1 cellular context compared by ENCODE assay signal in the genomic region with DNA sequence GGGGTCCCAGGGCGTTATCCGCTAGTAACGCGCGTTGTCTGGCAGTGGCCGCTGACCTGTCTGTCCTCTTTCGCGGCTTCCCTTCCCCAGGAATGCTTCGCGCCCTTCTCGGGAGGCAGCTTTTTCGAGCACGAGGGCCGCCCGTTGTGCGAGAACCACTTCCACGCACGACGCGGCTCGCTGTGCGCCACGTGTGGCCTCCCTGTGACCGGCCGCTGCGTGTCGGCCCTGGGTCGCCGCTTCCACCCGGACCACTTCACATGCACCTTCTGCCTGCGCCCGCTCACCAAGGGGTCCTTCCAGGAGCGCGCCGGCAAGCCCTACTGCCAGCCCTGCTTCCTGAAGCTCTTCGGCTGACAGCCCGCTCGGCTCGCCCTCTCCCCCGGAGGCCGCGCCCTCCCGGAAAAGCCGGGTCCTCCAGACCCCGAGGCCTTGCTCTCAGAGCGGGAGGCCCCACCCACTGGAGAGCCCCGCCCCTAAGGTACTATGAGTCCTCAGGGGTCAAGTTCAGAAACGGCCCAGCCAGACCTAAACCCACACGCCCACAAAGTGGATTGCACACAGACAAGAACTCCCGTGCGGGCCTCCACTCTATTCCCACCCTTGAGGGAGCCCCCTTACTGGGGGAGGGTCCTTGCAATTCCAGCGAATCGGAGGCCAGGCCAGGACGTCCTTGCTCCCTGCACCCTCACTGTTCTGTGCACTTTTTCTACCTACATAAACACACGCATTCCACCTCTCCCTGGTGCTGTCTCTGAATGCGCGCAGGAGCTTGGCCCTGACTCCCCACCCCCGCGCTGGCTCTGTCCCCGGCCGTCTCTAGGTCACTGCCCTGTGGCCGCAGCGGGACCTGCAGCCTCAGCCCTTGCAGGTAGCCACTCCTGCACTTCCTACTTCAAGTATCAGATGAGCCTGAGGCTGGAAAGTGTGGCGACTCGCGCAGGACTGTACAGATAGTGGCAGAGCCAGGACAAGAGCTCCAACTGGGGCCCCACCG.
A peak's percentile ranks its signal among the peaks of the same experiment; 100 is the strongest.
TF ChIP-seq lines count a peak whose summit lies in the region.

No MANE protein-coding gene starts in this region.

TF ChIP-seq in K562, 482 proteins besides CTCF, POLR2A, EP300 and RAD21 (continued from another document and continues in another):
- TF ChIP-seq, protein P1, sequence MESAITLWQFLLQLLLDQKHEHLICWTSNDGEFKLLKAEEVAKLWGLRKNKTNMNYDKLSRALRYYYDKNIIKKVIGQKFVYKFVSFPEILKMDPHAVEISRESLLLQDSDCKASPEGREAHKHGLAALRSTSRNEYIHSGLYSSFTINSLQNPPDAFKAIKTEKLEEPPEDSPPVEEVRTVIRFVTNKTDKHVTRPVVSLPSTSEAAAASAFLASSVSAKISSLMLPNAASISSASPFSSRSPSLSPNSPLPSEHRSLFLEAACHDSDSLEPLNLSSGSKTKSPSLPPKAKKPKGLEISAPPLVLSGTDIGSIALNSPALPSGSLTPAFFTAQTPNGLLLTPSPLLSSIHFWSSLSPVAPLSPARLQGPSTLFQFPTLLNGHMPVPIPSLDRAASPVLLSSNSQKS (CRISPR knock-in tag; IDR thresholded peaks at IDR 0.05) = no peak
- no peak for TF ChIP-seq ZNF384 (IDR thresholded peaks at IDR 0.05; ENCODE audit: low read depth, low read length)
- TF ChIP-seq, protein P2, sequence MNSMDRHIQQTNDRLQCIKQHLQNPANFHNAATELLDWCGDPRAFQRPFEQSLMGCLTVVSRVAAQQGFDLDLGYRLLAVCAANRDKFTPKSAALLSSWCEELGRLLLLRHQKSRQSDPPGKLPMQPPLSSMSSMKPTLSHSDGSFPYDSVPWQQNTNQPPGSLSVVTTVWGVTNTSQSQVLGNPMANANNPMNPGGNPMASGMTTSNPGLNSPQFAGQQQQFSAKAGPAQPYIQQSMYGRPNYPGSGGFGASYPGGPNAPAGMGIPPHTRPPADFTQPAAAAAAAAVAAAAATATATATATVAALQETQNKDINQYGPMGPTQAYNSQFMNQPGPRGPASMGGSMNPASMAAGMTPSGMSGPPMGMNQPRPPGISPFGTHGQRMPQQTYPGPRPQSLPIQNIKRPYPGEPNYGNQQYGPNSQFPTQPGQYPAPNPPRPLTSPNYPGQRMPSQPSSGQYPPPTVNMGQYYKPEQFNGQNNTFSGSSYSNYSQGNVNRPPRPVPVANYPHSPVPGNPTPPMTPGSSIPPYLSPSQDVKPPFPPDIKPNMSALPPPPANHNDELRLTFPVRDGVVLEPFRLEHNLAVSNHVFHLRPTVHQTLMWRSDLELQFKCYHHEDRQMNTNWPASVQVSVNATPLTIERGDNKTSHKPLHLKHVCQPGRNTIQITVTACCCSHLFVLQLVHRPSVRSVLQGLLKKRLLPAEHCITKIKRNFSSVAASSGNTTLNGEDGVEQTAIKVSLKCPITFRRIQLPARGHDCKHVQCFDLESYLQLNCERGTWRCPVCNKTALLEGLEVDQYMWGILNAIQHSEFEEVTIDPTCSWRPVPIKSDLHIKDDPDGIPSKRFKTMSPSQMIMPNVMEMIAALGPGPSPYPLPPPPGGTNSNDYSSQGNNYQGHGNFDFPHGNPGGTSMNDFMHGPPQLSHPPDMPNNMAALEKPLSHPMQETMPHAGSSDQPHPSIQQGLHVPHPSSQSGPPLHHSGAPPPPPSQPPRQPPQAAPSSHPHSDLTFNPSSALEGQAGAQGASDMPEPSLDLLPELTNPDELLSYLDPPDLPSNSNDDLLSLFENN (IDR thresholded peaks at IDR 0.05; ENCODE audit: low read depth in 2 of 2, low read length in 2 of 2) = no peak
- TF ChIP-seq BRCA1 (IDR thresholded peaks at IDR 0.05) = no peak
- no peak for TF ChIP-seq BRCA1 (CRISPR knock-in tag; IDR thresholded peaks at IDR 0.05)
- no peak for TF ChIP-seq MCM3 (IDR thresholded peaks at IDR 0.05)
- no peak; the same call in 1 of the 2 replicates for TF ChIP-seq KLF13 (tag; IDR thresholded peaks at IDR 0.05; ENCODE audit: borderline replicate concordance, low read depth)
- TF ChIP-seq MIER1 (IDR thresholded peaks at IDR 0.05; ENCODE audit: low read depth) = no peak
- TF ChIP-seq NFIC (IDR thresholded peaks at IDR 0.05) = no peak; the same call in 1 of the 2 replicates
- TF ChIP-seq ELF1 (tag; IDR thresholded peaks at IDR 0.05) = peak; percentile 55
- TF ChIP-seq ZNF316 (IDR thresholded peaks at IDR 0.05) = no peak
- TF ChIP-seq CXXC5 (CRISPR knock-in tag; IDR thresholded peaks at IDR 0.05) = peak; percentile 35
- no peak for TF ChIP-seq ZNF41 (CRISPR knock-in tag; conservative IDR thresholded peaks at IDR 0.05)
- peak in 1 of 2 experiments; percentile 49; a peak in 1 of 4 replicates for TF ChIP-seq SIN3A (IDR thresholded peaks at IDR 0.05; ENCODE audit: borderline replicate concordance in 2 of 2, control insufficient read depth in 1 of 2, low read depth in 2 of 2, low read length in 2 of 2)
- no peak for TF ChIP-seq HDAC6 (IDR thresholded peaks at IDR 0.05; ENCODE audit: low read depth, low read length)
- TF ChIP-seq GATA2 (CRISPR knock-in tag; IDR thresholded peaks at IDR 0.05) = no peak
- TF ChIP-seq ZNF12 (CRISPR knock-in tag; IDR thresholded peaks at IDR 0.05) = peak; percentile 26; the same call in 1 of the 2 replicates
- no peak for TF ChIP-seq SREBF1 (IDR thresholded peaks at IDR 0.05; ENCODE audit: borderline replicate concordance, low read depth, low read length)
- TF ChIP-seq ZNF197 (CRISPR knock-in tag; IDR thresholded peaks at IDR 0.05; ENCODE audit: low read depth) = no peak
- TF ChIP-seq ETV1 (tag; conservative IDR thresholded peaks at IDR 0.05; ENCODE audit: low read depth) = no peak
- no peak; the same call in 1 of the 2 replicates for TF ChIP-seq RB1 (IDR thresholded peaks at IDR 0.05; ENCODE audit: low read depth)
- TF ChIP-seq BRF1 (IDR thresholded peaks at IDR 0.05; ENCODE audit: borderline replicate concordance, extremely low read depth, insufficient read length) = no peak
- TF ChIP-seq ATF7 (IDR thresholded peaks at IDR 0.05) = peak; percentile 16; the same call in 1 of the 2 replicates
- TF ChIP-seq, protein P3, sequence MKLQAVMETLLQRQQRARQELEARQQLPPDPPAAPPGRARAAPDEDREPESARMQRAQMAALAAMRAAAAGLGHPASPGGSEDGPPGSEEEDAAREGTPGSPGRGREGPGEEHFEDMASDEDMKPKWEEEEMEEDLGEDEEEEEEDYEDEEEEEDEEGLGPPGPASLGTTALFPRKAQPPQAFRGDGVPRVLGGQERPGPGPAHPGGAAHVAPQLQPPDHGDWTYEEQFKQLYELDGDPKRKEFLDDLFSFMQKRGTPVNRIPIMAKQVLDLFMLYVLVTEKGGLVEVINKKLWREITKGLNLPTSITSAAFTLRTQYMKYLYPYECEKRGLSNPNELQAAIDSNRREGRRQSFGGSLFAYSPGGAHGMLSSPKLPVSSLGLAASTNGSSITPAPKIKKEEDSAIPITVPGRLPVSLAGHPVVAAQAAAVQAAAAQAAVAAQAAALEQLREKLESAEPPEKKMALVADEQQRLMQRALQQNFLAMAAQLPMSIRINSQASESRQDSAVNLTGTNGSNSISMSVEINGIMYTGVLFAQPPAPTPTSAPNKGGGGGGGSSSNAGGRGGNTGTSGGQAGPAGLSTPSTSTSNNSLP (IDR thresholded peaks at IDR 0.05; ENCODE audit: borderline replicate concordance, low read depth, low read length) = no peak
- TF ChIP-seq ADNP (tag; IDR thresholded peaks at IDR 0.05) = no peak
- TF ChIP-seq BDP1 (IDR thresholded peaks at IDR 0.05; ENCODE audit: insufficient read depth, insufficient read length) = no peak
- no peak for TF ChIP-seq SIX5 (IDR thresholded peaks at IDR 0.05; ENCODE audit: borderline replicate concordance in 1 of 2, insufficient read depth in 1 of 2, low read depth in 1 of 2, low read length in 2 of 2)
- TF ChIP-seq, protein P4, sequence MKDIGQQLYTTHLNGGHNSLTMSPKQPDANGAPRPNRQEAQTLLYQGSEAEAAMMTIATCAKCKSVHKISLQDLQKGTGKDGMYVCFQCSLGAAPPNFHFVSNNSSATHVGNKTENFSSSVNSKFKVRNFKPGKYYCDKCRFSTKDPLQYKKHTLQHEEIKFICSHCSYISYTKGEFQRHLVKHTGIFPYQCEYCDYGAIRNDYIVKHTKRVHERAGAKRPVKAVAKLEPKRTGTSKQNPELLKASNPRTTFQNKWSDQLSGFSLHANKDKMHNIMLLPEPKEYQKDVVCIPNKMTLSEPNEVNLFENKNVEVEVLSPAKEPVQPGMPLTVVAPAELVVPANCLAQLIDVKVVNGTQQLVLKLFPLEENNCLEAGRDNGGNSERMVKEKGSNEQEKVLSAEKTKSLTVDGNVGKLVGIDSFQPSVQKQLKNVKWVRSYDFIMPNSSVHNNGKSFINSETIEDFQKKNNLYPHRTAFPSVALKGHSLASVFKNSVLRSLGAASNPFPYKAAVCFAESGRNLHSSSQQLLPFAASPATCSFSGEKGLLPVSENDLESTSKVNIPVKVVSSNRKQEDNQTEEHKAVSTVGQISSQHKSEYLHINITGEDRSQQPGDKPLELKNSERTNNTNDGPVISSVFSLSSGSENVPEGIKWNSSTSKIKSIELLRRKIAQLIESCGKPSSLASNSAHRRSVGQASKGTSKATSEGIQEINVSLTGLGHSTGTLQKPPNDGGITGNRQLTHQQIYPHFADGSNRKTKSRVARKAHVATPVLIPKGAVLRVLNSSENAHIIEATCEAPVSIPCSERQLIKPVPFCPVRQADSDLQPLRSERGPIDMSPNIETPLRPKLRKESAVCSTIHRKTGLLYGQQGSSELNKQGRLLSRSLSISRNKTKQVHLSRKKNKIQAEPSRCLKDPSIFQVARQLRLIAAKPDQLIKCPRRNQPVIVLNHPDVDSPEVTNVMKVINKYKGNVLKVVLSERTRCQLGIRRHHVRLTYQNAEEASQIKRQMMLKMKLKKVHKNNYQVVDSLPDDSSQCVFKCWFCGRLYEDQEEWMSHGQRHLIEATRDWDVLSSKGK (CRISPR knock-in tag; IDR thresholded peaks at IDR 0.05) = no peak
- no peak for TF ChIP-seq RBM22 (IDR thresholded peaks at IDR 0.05; ENCODE audit: low read depth, low read length, poor library complexity, severe bottlenecking)
- TF ChIP-seq XRCC5 (IDR thresholded peaks at IDR 0.05; ENCODE audit: low read depth, low read length) = no peak
- 0 out of 2 replicates have a peak, but pooled peaks have one; percentile 49 for TF ChIP-seq NBN (IDR thresholded peaks at IDR 0.05; ENCODE audit: low read depth)
- TF ChIP-seq, protein P5, sequence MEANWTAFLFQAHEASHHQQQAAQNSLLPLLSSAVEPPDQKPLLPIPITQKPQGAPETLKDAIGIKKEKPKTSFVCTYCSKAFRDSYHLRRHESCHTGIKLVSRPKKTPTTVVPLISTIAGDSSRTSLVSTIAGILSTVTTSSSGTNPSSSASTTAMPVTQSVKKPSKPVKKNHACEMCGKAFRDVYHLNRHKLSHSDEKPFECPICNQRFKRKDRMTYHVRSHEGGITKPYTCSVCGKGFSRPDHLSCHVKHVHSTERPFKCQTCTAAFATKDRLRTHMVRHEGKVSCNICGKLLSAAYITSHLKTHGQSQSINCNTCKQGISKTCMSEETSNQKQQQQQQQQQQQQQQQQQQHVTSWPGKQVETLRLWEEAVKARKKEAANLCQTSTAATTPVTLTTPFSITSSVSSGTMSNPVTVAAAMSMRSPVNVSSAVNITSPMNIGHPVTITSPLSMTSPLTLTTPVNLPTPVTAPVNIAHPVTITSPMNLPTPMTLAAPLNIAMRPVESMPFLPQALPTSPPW (CRISPR knock-in tag; IDR thresholded peaks at IDR 0.05) = peak; percentile 64
- no peak for TF ChIP-seq SRSF9 (IDR thresholded peaks at IDR 0.05; ENCODE audit: borderline replicate concordance, low read depth, low read length)
- TF ChIP-seq ARNT (IDR thresholded peaks at IDR 0.05) = no peak
- 0 out of 2 replicates have a peak, but pooled peaks have one; percentile 12 for TF ChIP-seq ZBED1 (IDR thresholded peaks at IDR 0.05)
- TF ChIP-seq, protein P6, sequence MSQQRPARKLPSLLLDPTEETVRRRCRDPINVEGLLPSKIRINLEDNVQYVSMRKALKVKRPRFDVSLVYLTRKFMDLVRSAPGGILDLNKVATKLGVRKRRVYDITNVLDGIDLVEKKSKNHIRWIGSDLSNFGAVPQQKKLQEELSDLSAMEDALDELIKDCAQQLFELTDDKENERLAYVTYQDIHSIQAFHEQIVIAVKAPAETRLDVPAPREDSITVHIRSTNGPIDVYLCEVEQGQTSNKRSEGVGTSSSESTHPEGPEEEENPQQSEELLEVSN (IDR thresholded peaks at IDR 0.05; ENCODE audit: borderline replicate concordance in 1 of 2, extremely low read depth in 1 of 2, insufficient read depth in 1 of 2, insufficient read length in 1 of 2, low read depth in 1 of 2, low read length in 1 of 2, poor library complexity in 1 of 2, severe bottlenecking in 1 of 2) = peak; percentile 80 to 85
- TF ChIP-seq ZFPM2 (CRISPR knock-in tag; IDR thresholded peaks at IDR 0.05) = no peak
- TF ChIP-seq CHD2 (IDR thresholded peaks at IDR 0.05; ENCODE audit: low read depth, low read length) = peak; percentile 37; the same call in 1 of the 2 replicates
- TF ChIP-seq, protein P7, sequence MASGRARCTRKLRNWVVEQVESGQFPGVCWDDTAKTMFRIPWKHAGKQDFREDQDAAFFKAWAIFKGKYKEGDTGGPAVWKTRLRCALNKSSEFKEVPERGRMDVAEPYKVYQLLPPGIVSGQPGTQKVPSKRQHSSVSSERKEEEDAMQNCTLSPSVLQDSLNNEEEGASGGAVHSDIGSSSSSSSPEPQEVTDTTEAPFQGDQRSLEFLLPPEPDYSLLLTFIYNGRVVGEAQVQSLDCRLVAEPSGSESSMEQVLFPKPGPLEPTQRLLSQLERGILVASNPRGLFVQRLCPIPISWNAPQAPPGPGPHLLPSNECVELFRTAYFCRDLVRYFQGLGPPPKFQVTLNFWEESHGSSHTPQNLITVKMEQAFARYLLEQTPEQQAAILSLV (tag; IDR thresholded peaks at IDR 0.05) = no peak
- no peak for TF ChIP-seq ZNF282 (CRISPR knock-in tag; IDR thresholded peaks at IDR 0.05)
- no peak for TF ChIP-seq FOXA3 (CRISPR knock-in tag; conservative IDR thresholded peaks at IDR 0.05 in 1 of 2, IDR thresholded peaks at IDR 0.05 in 1 of 2)
- peak; percentile 63 for TF ChIP-seq ZFX (CRISPR knock-in tag; IDR thresholded peaks at IDR 0.05)
- TF ChIP-seq RUNX1 (IDR thresholded peaks at IDR 0.05; ENCODE audit: low read depth) = no peak
- TF ChIP-seq ZNF175 (CRISPR knock-in tag; IDR thresholded peaks at IDR 0.05; ENCODE audit: low read depth) = no peak
- TF ChIP-seq, protein P8, sequence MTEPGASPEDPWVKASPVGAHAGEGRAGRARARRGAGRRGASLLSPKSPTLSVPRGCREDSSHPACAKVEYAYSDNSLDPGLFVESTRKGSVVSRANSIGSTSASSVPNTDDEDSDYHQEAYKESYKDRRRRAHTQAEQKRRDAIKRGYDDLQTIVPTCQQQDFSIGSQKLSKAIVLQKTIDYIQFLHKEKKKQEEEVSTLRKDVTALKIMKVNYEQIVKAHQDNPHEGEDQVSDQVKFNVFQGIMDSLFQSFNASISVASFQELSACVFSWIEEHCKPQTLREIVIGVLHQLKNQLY (CRISPR knock-in tag; conservative IDR thresholded peaks at IDR 0.05) = 0 out of 4 replicates have a peak, but pooled peaks of 1 of the 2 experiments have one; percentile 31
- TF ChIP-seq, protein P9, sequence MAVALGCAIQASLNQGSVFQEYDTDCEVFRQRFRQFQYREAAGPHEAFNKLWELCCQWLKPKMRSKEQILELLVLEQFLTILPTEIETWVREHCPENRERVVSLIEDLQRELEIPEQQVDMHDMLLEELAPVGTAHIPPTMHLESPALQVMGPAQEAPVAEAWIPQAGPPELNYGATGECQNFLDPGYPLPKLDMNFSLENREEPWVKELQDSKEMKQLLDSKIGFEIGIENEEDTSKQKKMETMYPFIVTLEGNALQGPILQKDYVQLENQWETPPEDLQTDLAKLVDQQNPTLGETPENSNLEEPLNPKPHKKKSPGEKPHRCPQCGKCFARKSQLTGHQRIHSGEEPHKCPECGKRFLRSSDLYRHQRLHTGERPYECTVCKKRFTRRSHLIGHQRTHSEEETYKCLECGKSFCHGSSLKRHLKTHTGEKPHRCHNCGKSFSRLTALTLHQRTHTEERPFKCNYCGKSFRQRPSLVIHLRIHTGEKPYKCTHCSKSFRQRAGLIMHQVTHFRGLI (CRISPR knock-in tag; IDR thresholded peaks at IDR 0.05) = no peak
- TF ChIP-seq ZNF239 (CRISPR knock-in tag; IDR thresholded peaks at IDR 0.05) = no peak
- TF ChIP-seq STAT5A (IDR thresholded peaks at IDR 0.05; ENCODE audit: borderline replicate concordance, low read length) = no peak
